Comparison of ENCODE assay signal across 9 cellular contexts in genomic region chr16:19698480-19699465, GRCh38. TPM values are rescaled to one million over a fixed set of nuclear protein-coding genes. Genes with fewer than 3 reads are reported as not detected.
DNase-seq lines count a peak whose midpoint lies in the region; ATAC-seq and TF ChIP-seq lines count a peak whose summit lies in the region.
"Had no signal": no experiment of that assay in that cellular context is flagged by ENCODE, and none has a peak within 500 bp of the region (broad histone marks: within the 10 kb centered on the region; RNA-seq: fewer than 3 reads in every experiment).

No MANE protein-coding gene starts in this region.

- H3K9me3 Mint-ChIP-seq in Calu3 (ENCODE audit: low read depth, unreplicated experiment) (no peaks in the 10 kb centered on the region), T-cell (no peaks in the 10 kb centered on the region)

- H3K27ac Mint-ChIP-seq in Calu3 (ENCODE audit: unreplicated experiment): peak overlapping the region; percentile 59
- peak overlapping the region; percentile 97 for H3K27ac Mint-ChIP-seq in T-cell

- H3K4me1 Mint-ChIP-seq in Calu3 (ENCODE audit: low read depth, unreplicated experiment) (peaks cover 38% of the 10 kb centered on the region), T-cell (peaks cover 54 to 64% (median 64%) of the 10 kb centered on the region in 3 donors)

- H2AFZ ChIP-seq in fibroblast of lung (ENCODE audit: low read length): no peak overlapping the region

- H3K36me3 ChIP-seq in fibroblast of lung (ENCODE audit: control insufficient read depth, insufficient read depth, low read length) (peaks cover 4% of the 10 kb centered on the region), skeletal muscle tissue (ENCODE audit: control insufficient read depth in 3 of 3, insufficient read depth in 3 of 3, low read length in 3 of 3) (peaks cover 5 to 12% (median 8%) of the 10 kb centered on the region in 3 donors), lower lobe of right lung (peaks cover 38% of the 10 kb centered on the region)

- POLR2A ChIA-PET in T-cell (lab: Charles Lee): no interaction called here

- DNase-seq in Calu3: no peak
- DNase-seq in T-cell: no peak
- DNase-seq in fibroblast of lung (ENCODE audit: low read depth in 2 of 2): peak; percentile 32 to 65
- no peak for DNase-seq in lower lobe of right lung
- DNase-seq in NCI-H510A treated with DMSO at 0.1 percent for 48 hours (lab: John Stamatoyannopoulos, UW): no peak
- DNase-seq: kidney had no signal

- H3K9ac ChIP-seq in fibroblast of lung (ENCODE audit: insufficient read depth, low read length) (no peak overlapping the region), skeletal muscle tissue (ENCODE audit: low read depth in 1 of 3, low read length in 3 of 3) (peak overlapping the region; percentile 28 to 50 (median 30))

- H3K4me3 ChIP-seq in fibroblast of lung (replicated peaks in 1 of 4; ENCODE audit: control extremely low read depth in 1 of 4, insufficient read depth in 1 of 4, low read depth in 3 of 4, low read length in 4 of 4) (no peak overlapping the region), skeletal muscle tissue (ENCODE audit: low read length in 3 of 3) (peak overlapping the region in 1 of 3 donors; percentile 17), lower lobe of right lung (no peak overlapping the region)
- H3K4me3 ChIP-seq: smooth muscle cell had no signal

- no peak overlapping the region for H3K4me2 ChIP-seq in fibroblast of lung (ENCODE audit: extremely low read depth, insufficient read depth, low read length)
- H3K4me2 ChIP-seq: smooth muscle cell had no signal

- H3K4me3 Mint-ChIP-seq in Calu3 (ENCODE audit: low read depth, unreplicated experiment): no peak overlapping the region
- H3K4me3 Mint-ChIP-seq in T-cell: peak overlapping the region in 2 of 3 donors; percentile 32 to 77

- no peaks in the 10 kb centered on the region for H3K79me2 ChIP-seq in fibroblast of lung (ENCODE audit: control insufficient read depth, insufficient read depth, low read length)

- H3K27me3 ChIP-seq in fibroblast of lung (ENCODE audit: control insufficient read depth, insufficient read depth, low read length): no peaks in the 10 kb centered on the region
- H3K27me3 ChIP-seq in skeletal muscle tissue (ENCODE audit: control insufficient read depth in 3 of 3, insufficient read depth in 3 of 3, low read length in 3 of 3): no peaks in the 10 kb centered on the region
- no peaks in the 10 kb centered on the region for H3K27me3 ChIP-seq in lower lobe of right lung (ENCODE audit: low read depth)

- CTCF ChIA-PET in Calu3 (lab: Charles Lee) (interaction anchor here (0.8 to 1.5 kb wide), 2 partner anchors 56 to 208 kb away, joined by 3 read pairs; no protein-coding TSS in a partner anchor), T-cell (lab: Charles Lee) (interaction anchor here in 1 of 2 donors (0.6 kb wide), 2 partner anchors 18 to 687 kb away, joined by 4 read pairs; no protein-coding TSS in a partner anchor)

- intact Hi-C loops in Calu3 (cut with micrococcal nuclease; ENCODE audit: unreplicated experiment): no loop called here
- intact Hi-C loops in lower lobe of right lung (cut with DNase I): no loop called here

- H3K4me1 ChIP-seq in fibroblast of lung (ENCODE audit: control insufficient read depth, extremely low read depth, insufficient read depth, low read length) (peaks cover 20% of the 10 kb centered on the region), skeletal muscle tissue (ENCODE audit: control insufficient read depth in 3 of 3, insufficient read depth in 3 of 3, low read length in 3 of 3) (peaks cover 35 to 48% (median 38%) of the 10 kb centered on the region in 3 donors), lower lobe of right lung (peaks cover 57% of the 10 kb centered on the region)

- H3K27me3 Mint-ChIP-seq in Calu3 (ENCODE audit: unreplicated experiment): no peaks in the 10 kb centered on the region
- H3K27me3 Mint-ChIP-seq in T-cell: no peaks in the 10 kb centered on the region

- H3K36me3 Mint-ChIP-seq in Calu3 (ENCODE audit: insufficient read depth, unreplicated experiment) (peaks cover 55% of the 10 kb centered on the region), T-cell (peaks cover 33% of the 10 kb centered on the region)

- no peak overlapping the region for H3K27ac ChIP-seq in fibroblast of lung (ENCODE audit: insufficient read depth, low read length)
- H3K27ac ChIP-seq in skeletal muscle tissue (ENCODE audit: low read depth, low read length): peak overlapping the region; percentile 44
- no peak overlapping the region for H3K27ac ChIP-seq in lower lobe of right lung

- ATAC-seq in T-cell (replicated peaks in 1 of 4): no peak
- no peak for ATAC-seq in lower lobe of right lung
- no peak for ATAC-seq in HG02759 (IDR thresholded peaks at IDR 0.05; ENCODE audit: unreplicated experiment)

- H3K9me3 ChIP-seq in fibroblast of lung (ENCODE audit: control insufficient read depth, insufficient read depth, low read depth, low read length) (no peaks in the 10 kb centered on the region), skeletal muscle tissue (ENCODE audit: control insufficient read depth in 3 of 3, low read length in 3 of 3) (no peaks in the 10 kb centered on the region), lower lobe of right lung (no peaks in the 10 kb centered on the region)

- no peak for TF ChIP-seq CTCF in Calu3 (IDR thresholded peaks at IDR 0.05; ENCODE audit: unreplicated experiment)
- no peak for TF ChIP-seq CTCF in fibroblast of lung (conservative IDR thresholded peaks at IDR 0.05 in 1 of 2, IDR thresholded peaks at IDR 0.05 in 1 of 2; ENCODE audit: low read depth in 1 of 2, low read length in 2 of 2)
- TF ChIP-seq CTCF in lower lobe of right lung (IDR thresholded peaks at IDR 0.05): no peak

- no peaks in the 10 kb centered on the region for H4K20me1 ChIP-seq in fibroblast of lung (ENCODE audit: control insufficient read depth, extremely low read depth, insufficient read depth, low read length)

- no TSS peak for BruUV-seq in Calu3 (replicated peaks; lab: Mats Ljungman, UMichigan)

RNA-seq across cellular contexts. Expression of gene KNOP1, which starts 19.3 kb away (rescaled TPM):
- 84.9 and 99.0 TPM in 2 replicates for total RNA-seq in Calu3 (2022)
- total RNA-seq in T-cell: 10 to 100 TPM in 4 of 5 donors, 1 to 10 TPM in 1; 8.2 to 20.4 (median 18.6) TPM
- total RNA-seq in fibroblast of lung: 7.8 and 9.2 TPM in 2 replicates
- polyA plus RNA-seq in fibroblast of lung: 10.7 and 12.1 TPM in 2 replicates
- polyA plus RNA-seq in fibroblast of lung (2012): 18.1 and 19.5 TPM in 2 replicates
- 4.0 and 7.7 TPM in 2 replicates for polyA minus RNA-seq in fibroblast of lung (ENCODE audit: low replicate concordance)
- total RNA-seq in skeletal muscle tissue: 11.5 TPM
- total RNA-seq in lower lobe of right lung: 10.9 TPM

RNA-seq across cellular contexts. Expression of gene IQCK, which starts 19.3 kb away (rescaled TPM):
- total RNA-seq in Calu3 (2022): 42.5 and 43.2 TPM in 2 replicates
- 1 to 10 TPM; 1.6 to 3.3 (median 2.0) TPM for total RNA-seq in T-cell
- total RNA-seq in fibroblast of lung: 4.6 and 6.4 TPM in 2 replicates
- 8.9 and 9.9 TPM in 2 replicates for polyA plus RNA-seq in fibroblast of lung
- 4.5 and 5.6 TPM in 2 replicates for polyA plus RNA-seq in fibroblast of lung (2012)
- polyA minus RNA-seq in fibroblast of lung (ENCODE audit: low replicate concordance): 0.11 and 3.2 TPM in 2 replicates
- 10.4 TPM for total RNA-seq in skeletal muscle tissue
- total RNA-seq in lower lobe of right lung: 14.1 TPM

Comparison
In these comparisons a context has a peak if more than half of its experiments do, and no peak if none do; other contexts are left out.
1. DNase-seq: peak in fibroblast of lung (2 of 2); none in Calu3 (single experiment), T-cell (0 of 34), lower lobe of right lung (single experiment) and NCI-H510A treated with DMSO at 0.1 percent for 48 hours (single experiment).